In the genomic region with DNA sequence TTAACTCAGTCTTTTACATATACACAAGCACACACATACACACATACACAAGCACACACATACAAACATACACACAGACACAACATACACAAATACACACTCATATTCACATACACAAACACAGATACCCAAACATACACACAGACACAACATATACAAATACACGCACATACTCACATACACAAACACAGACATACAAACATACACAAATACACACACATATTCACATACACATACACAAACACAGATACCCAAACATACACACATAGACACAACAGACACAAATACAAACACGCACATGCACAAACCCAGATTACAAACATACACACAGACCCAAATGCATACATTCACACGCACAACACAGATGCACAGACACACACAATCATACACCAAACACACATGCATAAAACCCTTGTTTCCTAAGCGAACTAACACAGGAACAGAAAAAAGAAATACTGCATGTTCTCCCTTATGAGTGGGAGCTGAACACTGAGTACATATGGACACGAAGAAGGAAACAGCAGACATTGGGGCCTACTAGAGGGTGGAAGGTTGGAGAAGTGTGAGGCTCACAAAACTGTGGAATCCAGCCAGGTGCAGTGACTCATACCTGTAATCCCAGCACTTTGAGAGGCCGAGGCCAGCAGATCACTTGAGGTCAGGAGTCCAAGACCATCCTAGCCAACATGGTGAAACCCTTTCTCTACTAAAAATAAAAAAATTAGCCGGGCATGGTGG, we compare ENCODE assay signal across 12 cellular contexts. TPM values are rescaled to one million over a fixed set of nuclear protein-coding genes. Genes with fewer than 3 reads are reported as not detected.
DNase-seq lines count a peak whose midpoint lies in the region; ATAC-seq and TF ChIP-seq lines count a peak whose summit lies in the region.
"Had no signal": no experiment of that assay in that cellular context is flagged by ENCODE, and none has a peak within 500 bp of the region (broad histone marks: within the 10 kb centered on the region; RNA-seq: fewer than 3 reads in every experiment).

No MANE protein-coding gene starts in this region.

- POLR2A ChIA-PET in MCF 10A (lab: Yijun Ruan, JAX) = interaction anchor here (0.8 to 1.2 kb wide), 2 partner anchors 180 to 319 kb away, joined by 3 read pairs; partner anchors contain the start of gene C6orf89
- POLR2A ChIA-PET in activated CD8-positive, alpha-beta T cell treated with anti-CD3 and anti-CD28 coated beads for 36 hours (lab: Charles Lee) = interaction anchor here (1.0 to 11.8 kb wide), 5 partner anchors 14 to 159 kb away, joined by 3 to 222 read pairs (median 4); partner anchors contain the start of gene PIM1

- no TSS peak for BruUV-seq in MCF 10A (replicated peaks; lab: Mats Ljungman, UMichigan)

- H3K27ac ChIP-seq in breast epithelium (no peak overlapping the region), uterus (no peak overlapping the region), prostate gland (no peak overlapping the region)
- H3K27ac ChIP-seq: C4-2B, vagina had no signal

- H3K4me1 ChIP-seq in breast epithelium = no peaks in the 10 kb centered on the region
- H3K4me1 ChIP-seq in uterus = no peaks in the 10 kb centered on the region
- H3K4me1 ChIP-seq in prostate gland (replicated peaks) = no peaks in the 10 kb centered on the region
- H3K4me1 ChIP-seq: vagina had no signal

- H3K9me3 Mint-ChIP-seq in MCF 10A (ENCODE audit: unreplicated experiment) = no peaks in the 10 kb centered on the region
- H3K9me3 Mint-ChIP-seq in activated CD8-positive, alpha-beta T cell treated with anti-CD3 and anti-CD28 coated beads for 36 hours = no peaks in the 10 kb centered on the region
- H3K9me3 Mint-ChIP-seq in immature natural killer cell = no peaks in the 10 kb centered on the region

- H3K36me3 ChIP-seq in breast epithelium = no peaks in the 10 kb centered on the region
- H3K36me3 ChIP-seq in uterus = no peaks in the 10 kb centered on the region
- H3K36me3 ChIP-seq in prostate gland = no peaks in the 10 kb centered on the region
- H3K36me3 ChIP-seq: vagina had no signal

- H3K9me3 ChIP-seq in breast epithelium = no peaks in the 10 kb centered on the region
- H3K9me3 ChIP-seq in uterus = no peaks in the 10 kb centered on the region
- H3K9me3 ChIP-seq in prostate gland = no peaks in the 10 kb centered on the region
- H3K9me3 ChIP-seq: vagina had no signal

- DNase-seq in MCF 10A (ENCODE audit: unreplicated experiment) = peak; percentile 83
- no peak for DNase-seq in breast epithelium (ENCODE audit: low spot score in 2 of 2)
- no peak for DNase-seq in activated CD8-positive, alpha-beta T cell treated with anti-CD3 and anti-CD28 coated beads for 36 hours
- DNase-seq in immature natural killer cell = no peak
- DNase-seq in uterus = peak; percentile 36 to 41
- no peak for DNase-seq in MV-4-11 (lab: John Stamatoyannopoulos, UW)
- DNase-seq in prostate gland (ENCODE audit: low spot score) = no peak
- DNase-seq: KG1; stimulated activated CD4-positive, alpha-beta T cell treated with anti-CD3 and anti-CD28 coated beads, Interleukin-1b, Interleukin-23, amount 100 ng/mL, for 48 hours had no signal

- H3K4me1 Mint-ChIP-seq in MCF 10A (ENCODE audit: insufficient read depth, unreplicated experiment) (peaks cover 7% of the 10 kb centered on the region), immature natural killer cell (peaks cover 72 to 85% of the 10 kb centered on the region in 2 donors)
- H3K4me1 Mint-ChIP-seq in activated CD8-positive, alpha-beta T cell treated with anti-CD3 and anti-CD28 coated beads for 36 hours (ENCODE audit: low read depth) = peaks cover 66% of the 10 kb centered on the region

- H3K27ac Mint-ChIP-seq in MCF 10A (ENCODE audit: low read depth, unreplicated experiment) = no peak overlapping the region
- peak overlapping the region; percentile 65 for H3K27ac Mint-ChIP-seq in activated CD8-positive, alpha-beta T cell treated with anti-CD3 and anti-CD28 coated beads for 36 hours
- peak overlapping the region; percentile 15 to 83 (median 44) for H3K27ac Mint-ChIP-seq in immature natural killer cell

- no peak for TF ChIP-seq CTCF in MCF 10A (IDR thresholded peaks at IDR 0.05; ENCODE audit: unreplicated experiment)
- TF ChIP-seq CTCF in breast epithelium (IDR thresholded peaks at IDR 0.05) = no peak
- TF ChIP-seq CTCF in activated CD8-positive, alpha-beta T cell treated with anti-CD3 and anti-CD28 coated beads for 36 hours (IDR thresholded peaks at IDR 0.05) = no peak
- no peak for TF ChIP-seq CTCF in uterus (IDR thresholded peaks at IDR 0.05)
- no peak for TF ChIP-seq CTCF in prostate gland (IDR thresholded peaks at IDR 0.05)

- intact Hi-C loops in MCF 10A (cut with micrococcal nuclease) (no loop called here), breast epithelium (cut with DNase I; ENCODE audit: low total_unique reads) (no loop called here), uterus (cut with DNase I; ENCODE audit: low total_unique reads) (loop anchor here (10.0 kb wide), 1 partner anchor 179 kb away; no protein-coding TSS in a partner anchor), prostate gland (cut with DNase I) (loop anchor here (10.0 kb wide), 2 partner anchors 149 to 439 kb away; no protein-coding TSS in a partner anchor)
- intact Hi-C loops in activated CD8-positive, alpha-beta T cell treated with anti-CD3 and anti-CD28 coated beads for 36 hours (cut with micrococcal nuclease) = loop anchor here (10.0 kb wide), 1 partner anchor 319 kb away; the partner anchor contains the start of gene C6orf89

- 67% methylated on average over 7 of the region's 7 CpGs for WGBS in prostate gland

- TF ChIP-seq POLR2A in breast epithelium (IDR thresholded peaks at IDR 0.05) = no peak
- no peak for TF ChIP-seq POLR2A in uterus (IDR thresholded peaks at IDR 0.05)
- TF ChIP-seq POLR2A in prostate gland (IDR thresholded peaks at IDR 0.05) = no peak

- peaks cover 10% of the 10 kb centered on the region for H3K27me3 Mint-ChIP-seq in MCF 10A (ENCODE audit: insufficient read depth, unreplicated experiment)
- H3K27me3 Mint-ChIP-seq in activated CD8-positive, alpha-beta T cell treated with anti-CD3 and anti-CD28 coated beads for 36 hours = no peaks in the 10 kb centered on the region
- H3K27me3 Mint-ChIP-seq in immature natural killer cell (ENCODE audit: low read depth in 3 of 3) = no peaks in the 10 kb centered on the region

- H3K4me3 ChIP-seq in breast epithelium = no peak overlapping the region
- no peak overlapping the region for H3K4me3 ChIP-seq in uterus
- no peak overlapping the region for H3K4me3 ChIP-seq in prostate gland
- H3K4me3 ChIP-seq: vagina had no signal

- ATAC-seq in activated CD8-positive, alpha-beta T cell treated with anti-CD3 and anti-CD28 coated beads for 36 hours = no peak
- ATAC-seq in GM19023 (IDR thresholded peaks at IDR 0.05; ENCODE audit: unreplicated experiment) = no peak

- H3K4me3 Mint-ChIP-seq in MCF 10A (ENCODE audit: unreplicated experiment) = no peak overlapping the region
- H3K4me3 Mint-ChIP-seq in activated CD8-positive, alpha-beta T cell treated with anti-CD3 and anti-CD28 coated beads for 36 hours = no peak overlapping the region
- H3K4me3 Mint-ChIP-seq in immature natural killer cell = peak overlapping the region in 1 of 5 donors; percentile 3

- H3K36me3 Mint-ChIP-seq in MCF 10A (ENCODE audit: insufficient read depth, unreplicated experiment) = no peaks in the 10 kb centered on the region
- no peaks in the 10 kb centered on the region for H3K36me3 Mint-ChIP-seq in activated CD8-positive, alpha-beta T cell treated with anti-CD3 and anti-CD28 coated beads for 36 hours (ENCODE audit: low read depth)
- no peaks in the 10 kb centered on the region for H3K36me3 Mint-ChIP-seq in immature natural killer cell

- no peaks in the 10 kb centered on the region for H3K27me3 ChIP-seq in breast epithelium
- H3K27me3 ChIP-seq in uterus = no peaks in the 10 kb centered on the region
- no peaks in the 10 kb centered on the region for H3K27me3 ChIP-seq in prostate gland (replicated peaks; ENCODE audit: insufficient read depth)
- H3K27me3 ChIP-seq: vagina had no signal

- CTCF ChIA-PET in MCF 10A (lab: Yijun Ruan, JAX) = interaction anchor here (0.7 to 9.9 kb wide), 4 partner anchors 29 to 182 kb away, joined by 3 to 228 read pairs (median 6); no protein-coding TSS in a partner anchor
- CTCF ChIA-PET in activated CD8-positive, alpha-beta T cell treated with anti-CD3 and anti-CD28 coated beads for 36 hours (lab: Charles Lee) = interaction anchor here (1.0 to 23.4 kb wide), 4 partner anchors 27 to 180 kb away, joined by 3 to 784 read pairs (median 146); partner anchors contain the start of gene PIM1

RNA-seq across cellular contexts. Expression of gene PIM1, which starts 34.2 kb away (rescaled TPM):
- total RNA-seq in MCF 10A (2022) (6.0 and 6.2 TPM in 2 replicates), breast epithelium (10 to 100 TPM; 17.4 to 56.0 (median 31.6) TPM), uterus (10 to 100 TPM in 3 of 4 donors, 1 to 10 TPM in 1; 2.0 to 44.5 (median 28.8) TPM), prostate gland (10 to 100 TPM in 1 of 2 donors, 1 to 10 TPM in 1; 4.8 to 35.3 TPM)
- total RNA-seq in activated CD8-positive, alpha-beta T cell treated with anti-CD3 and anti-CD28 coated beads for 36 hours = 100 to 1,000 TPM; 293 to 305 TPM
- polyA plus RNA-seq in immature natural killer cell = 100 to 1,000 TPM in 2 of 3 donors, 10 to 100 TPM in 1; 90.5 to 197 (median 117) TPM

RNA-seq across cellular contexts. Expression of gene TBC1D22B, which starts 53.4 kb away (rescaled TPM):
- 12.9 and 14.6 TPM in 2 replicates for total RNA-seq in MCF 10A (2022)
- total RNA-seq in breast epithelium = 10 to 100 TPM in 1 of 3 donors, 1 to 10 TPM in 2; 5.8 to 12.4 (median 8.8) TPM
- total RNA-seq in activated CD8-positive, alpha-beta T cell treated with anti-CD3 and anti-CD28 coated beads for 36 hours = 10 to 100 TPM; 12.1 to 12.3 TPM
- 1 to 10 TPM; 4.3 to 8.4 (median 7.2) TPM for polyA plus RNA-seq in immature natural killer cell
- total RNA-seq in uterus = 10 to 100 TPM in 1 of 4 donors, 1 to 10 TPM in 3; 4.1 to 15.4 (median 7.5) TPM
- total RNA-seq in prostate gland = 10 to 100 TPM; 10.7 to 27.0 TPM

RNA-seq across cellular contexts. Expression of gene TMEM217, which starts 53.8 kb away (rescaled TPM):
- total RNA-seq in MCF 10A (2022) = 3.2 and 4.6 TPM in 2 replicates
- total RNA-seq in breast epithelium = 1 to 10 TPM in 1 of 3 donors, under 1 TPM in 1, not detected in 1; 0.66 to 1.0 TPM
- 1 to 10 TPM; 4.0 to 5.7 TPM for total RNA-seq in activated CD8-positive, alpha-beta T cell treated with anti-CD3 and anti-CD28 coated beads for 36 hours
- under 1 TPM in 2 of 3 donors, not detected in 1; 0.23 to 0.32 TPM for polyA plus RNA-seq in immature natural killer cell
- 1 to 10 TPM in 1 of 4 donors, under 1 TPM in 1, not detected in 2; 0.21 to 1.6 TPM for total RNA-seq in uterus
- total RNA-seq in prostate gland = 1 to 10 TPM in 1 of 2 donors, under 1 TPM in 1; 0.50 to 7.3 TPM
- total RNA-seq: vagina had no signal

Comparison
In these comparisons a context has a peak if more than half of its experiments do, and no peak if none do; other contexts are left out.
1. DNase-seq: peak in MCF 10A (single experiment) and uterus (2 of 2); none in breast epithelium (0 of 2), activated CD8-positive, alpha-beta T cell treated with anti-CD3 and anti-CD28 coated beads for 36 hours (single experiment), immature natural killer cell (0 of 3), MV-4-11 (single experiment) and prostate gland (single experiment).
2. RNA of gene PIM1, which starts 34.2 kb away (total RNA-seq): 293 to 305 TPM in activated CD8-positive, alpha-beta T cell treated with anti-CD3 and anti-CD28 coated beads for 36 hours; 2.0 to 44.5 TPM in uterus, 4.8 to 35.3 TPM in prostate gland, 17.4 to 56.0 TPM in breast epithelium and 6.0 to 6.2 TPM in MCF 10A; every median in the first group is over 4 times any median in the second.
3. intact Hi-C loops: an anchor here in activated CD8-positive, alpha-beta T cell treated with anti-CD3 and anti-CD28 coated beads for 36 hours (10.0 kb wide), uterus (10.0 kb wide) and prostate gland (10.0 kb wide); none called in MCF 10A and breast epithelium.